In the genomic region with DNA sequence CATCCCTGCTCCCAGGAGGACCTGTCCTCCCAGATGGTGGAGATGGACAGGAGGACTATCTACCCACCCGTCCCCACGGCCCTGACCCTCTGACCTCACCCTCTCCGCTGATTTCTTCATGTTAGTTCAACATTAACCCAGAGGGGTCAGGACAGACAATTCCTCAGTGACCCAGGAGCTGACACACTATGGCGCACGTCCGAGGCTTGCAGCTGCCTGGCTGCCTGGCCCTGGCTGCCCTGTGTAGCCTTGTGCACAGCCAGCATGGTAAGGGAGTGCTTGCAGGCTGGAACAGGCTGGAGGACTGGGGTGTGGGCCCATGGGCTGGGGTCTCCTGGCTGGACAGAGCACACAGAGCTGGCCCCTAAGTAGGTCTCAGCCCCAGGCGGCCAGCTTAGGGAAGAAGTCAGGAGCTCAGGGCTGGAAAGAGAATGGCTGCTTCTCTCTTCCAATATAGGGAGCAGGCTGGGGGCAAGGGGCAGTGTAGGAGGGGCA, we compare ENCODE assay signal across 1 cellular context.
TF ChIP-seq lines count a peak whose summit lies in the region.

A gene (plus strand): TSS at position 166 of the 495 bp plus-strand sequence. CDS start 23 bp downstream, at position 189.

TF ChIP-seq in HepG2, 621 proteins besides CTCF, POLR2A, EP300 and RAD21 (continued from another document):
- TF ChIP-seq SP1 (IDR thresholded peaks at IDR 0.05) (no peak), SP1 (CRISPR knock-in tag; IDR thresholded peaks at IDR 0.05) (peak; percentile 53; the same call in 1 of the 2 replicates), ELF3 (CRISPR knock-in tag; IDR thresholded peaks at IDR 0.05) (peak; percentile 86), GZF1 (CRISPR knock-in tag; IDR thresholded peaks at IDR 0.05) (peak; percentile 41; the same call in 1 of the 2 replicates), CHD2 (IDR thresholded peaks at IDR 0.05; ENCODE audit: low read depth, low read length) (peak; percentile 16; the same call in 1 of the 2 replicates), NFIC (IDR thresholded peaks at IDR 0.05; ENCODE audit: low read length) (no peak), JUNB (CRISPR knock-in tag; IDR thresholded peaks at IDR 0.05; ENCODE audit: borderline replicate concordance) (no peak), ZMAT3 (CRISPR knock-in tag; conservative IDR thresholded peaks at IDR 0.05) (peak; percentile 82), ZNF792 (CRISPR knock-in tag; IDR thresholded peaks at IDR 0.05) (peak; percentile 90), MAFG (CRISPR knock-in tag; IDR thresholded peaks at IDR 0.05) (no peak), SP5 (CRISPR knock-in tag; IDR thresholded peaks at IDR 0.05; ENCODE audit: borderline replicate concordance, low read depth) (peak; percentile 86), TEAD2 (CRISPR knock-in tag; IDR thresholded peaks at IDR 0.05) (no peak), ZBTB20 (CRISPR knock-in tag; IDR thresholded peaks at IDR 0.05; ENCODE audit: borderline replicate concordance, low read depth) (peak; percentile 92), XBP1 (CRISPR knock-in tag; IDR thresholded peaks at IDR 0.05) (0 out of 2 replicates have a peak, but pooled peaks have one; percentile 56), MTF2 (CRISPR knock-in tag; IDR thresholded peaks at IDR 0.05; ENCODE audit: borderline replicate concordance) (no peak), JDP2 (CRISPR knock-in tag; IDR thresholded peaks at IDR 0.05; ENCODE audit: borderline replicate concordance) (no peak), CREB1 (IDR thresholded peaks at IDR 0.05) (peak; percentile 38; the same call in 1 of the 2 replicates), CREB1 (CRISPR knock-in tag; IDR thresholded peaks at IDR 0.05) (0 out of 2 replicates have a peak, but pooled peaks have one; percentile 9), ZNF264 (CRISPR knock-in tag; IDR thresholded peaks at IDR 0.05) (0 out of 2 replicates have a peak, but pooled peaks have one; percentile 52), ZNF282 (IDR thresholded peaks at IDR 0.05; ENCODE audit: partially characterized antibody) (no peak), KLF6 (CRISPR knock-in tag; IDR thresholded peaks at IDR 0.05) (peak; percentile 81), ZBTB42 (CRISPR knock-in tag; IDR thresholded peaks at IDR 0.05) (no peak), HES4 (CRISPR knock-in tag; IDR thresholded peaks at IDR 0.05; ENCODE audit: borderline replicate concordance) (no peak), ZNF720 (CRISPR knock-in tag; IDR thresholded peaks at IDR 0.05) (no peak), ZNF180 (CRISPR knock-in tag; IDR thresholded peaks at IDR 0.05; ENCODE audit: borderline replicate concordance, low read depth) (no peak), GATAD2A (CRISPR knock-in tag; IDR thresholded peaks at IDR 0.05) (peak; percentile 91), ZC3H4 (CRISPR knock-in tag; IDR thresholded peaks at IDR 0.05; ENCODE audit: borderline replicate concordance) (no peak)
- TF ChIP-seq, protein P1, sequence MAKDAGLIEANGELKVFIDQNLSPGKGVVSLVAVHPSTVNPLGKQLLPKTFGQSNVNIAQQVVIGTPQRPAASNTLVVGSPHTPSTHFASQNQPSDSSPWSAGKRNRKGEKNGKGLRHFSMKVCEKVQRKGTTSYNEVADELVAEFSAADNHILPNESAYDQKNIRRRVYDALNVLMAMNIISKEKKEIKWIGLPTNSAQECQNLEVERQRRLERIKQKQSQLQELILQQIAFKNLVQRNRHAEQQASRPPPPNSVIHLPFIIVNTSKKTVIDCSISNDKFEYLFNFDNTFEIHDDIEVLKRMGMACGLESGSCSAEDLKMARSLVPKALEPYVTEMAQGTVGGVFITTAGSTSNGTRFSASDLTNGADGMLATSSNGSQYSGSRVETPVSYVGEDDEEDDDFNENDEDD (CRISPR knock-in tag; IDR thresholded peaks at IDR 0.05; ENCODE audit: borderline replicate concordance), result no peak
- TF ChIP-seq, protein P2, sequence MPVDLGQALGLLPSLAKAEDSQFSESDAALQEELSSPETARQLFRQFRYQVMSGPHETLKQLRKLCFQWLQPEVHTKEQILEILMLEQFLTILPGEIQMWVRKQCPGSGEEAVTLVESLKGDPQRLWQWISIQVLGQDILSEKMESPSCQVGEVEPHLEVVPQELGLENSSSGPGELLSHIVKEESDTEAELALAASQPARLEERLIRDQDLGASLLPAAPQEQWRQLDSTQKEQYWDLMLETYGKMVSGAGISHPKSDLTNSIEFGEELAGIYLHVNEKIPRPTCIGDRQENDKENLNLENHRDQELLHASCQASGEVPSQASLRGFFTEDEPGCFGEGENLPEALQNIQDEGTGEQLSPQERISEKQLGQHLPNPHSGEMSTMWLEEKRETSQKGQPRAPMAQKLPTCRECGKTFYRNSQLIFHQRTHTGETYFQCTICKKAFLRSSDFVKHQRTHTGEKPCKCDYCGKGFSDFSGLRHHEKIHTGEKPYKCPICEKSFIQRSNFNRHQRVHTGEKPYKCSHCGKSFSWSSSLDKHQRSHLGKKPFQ (CRISPR knock-in tag; IDR thresholded peaks at IDR 0.05; ENCODE audit: insufficient replicate concordance), result no peak
- TF ChIP-seq, protein P3, sequence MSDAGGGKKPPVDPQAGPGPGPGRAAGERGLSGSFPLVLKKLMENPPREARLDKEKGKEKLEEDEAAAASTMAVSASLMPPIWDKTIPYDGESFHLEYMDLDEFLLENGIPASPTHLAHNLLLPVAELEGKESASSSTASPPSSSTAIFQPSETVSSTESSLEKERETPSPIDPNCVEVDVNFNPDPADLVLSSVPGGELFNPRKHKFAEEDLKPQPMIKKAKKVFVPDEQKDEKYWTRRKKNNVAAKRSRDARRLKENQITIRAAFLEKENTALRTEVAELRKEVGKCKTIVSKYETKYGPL (CRISPR knock-in tag; IDR thresholded peaks at IDR 0.05), result no peak
- TF ChIP-seq, protein P4, sequence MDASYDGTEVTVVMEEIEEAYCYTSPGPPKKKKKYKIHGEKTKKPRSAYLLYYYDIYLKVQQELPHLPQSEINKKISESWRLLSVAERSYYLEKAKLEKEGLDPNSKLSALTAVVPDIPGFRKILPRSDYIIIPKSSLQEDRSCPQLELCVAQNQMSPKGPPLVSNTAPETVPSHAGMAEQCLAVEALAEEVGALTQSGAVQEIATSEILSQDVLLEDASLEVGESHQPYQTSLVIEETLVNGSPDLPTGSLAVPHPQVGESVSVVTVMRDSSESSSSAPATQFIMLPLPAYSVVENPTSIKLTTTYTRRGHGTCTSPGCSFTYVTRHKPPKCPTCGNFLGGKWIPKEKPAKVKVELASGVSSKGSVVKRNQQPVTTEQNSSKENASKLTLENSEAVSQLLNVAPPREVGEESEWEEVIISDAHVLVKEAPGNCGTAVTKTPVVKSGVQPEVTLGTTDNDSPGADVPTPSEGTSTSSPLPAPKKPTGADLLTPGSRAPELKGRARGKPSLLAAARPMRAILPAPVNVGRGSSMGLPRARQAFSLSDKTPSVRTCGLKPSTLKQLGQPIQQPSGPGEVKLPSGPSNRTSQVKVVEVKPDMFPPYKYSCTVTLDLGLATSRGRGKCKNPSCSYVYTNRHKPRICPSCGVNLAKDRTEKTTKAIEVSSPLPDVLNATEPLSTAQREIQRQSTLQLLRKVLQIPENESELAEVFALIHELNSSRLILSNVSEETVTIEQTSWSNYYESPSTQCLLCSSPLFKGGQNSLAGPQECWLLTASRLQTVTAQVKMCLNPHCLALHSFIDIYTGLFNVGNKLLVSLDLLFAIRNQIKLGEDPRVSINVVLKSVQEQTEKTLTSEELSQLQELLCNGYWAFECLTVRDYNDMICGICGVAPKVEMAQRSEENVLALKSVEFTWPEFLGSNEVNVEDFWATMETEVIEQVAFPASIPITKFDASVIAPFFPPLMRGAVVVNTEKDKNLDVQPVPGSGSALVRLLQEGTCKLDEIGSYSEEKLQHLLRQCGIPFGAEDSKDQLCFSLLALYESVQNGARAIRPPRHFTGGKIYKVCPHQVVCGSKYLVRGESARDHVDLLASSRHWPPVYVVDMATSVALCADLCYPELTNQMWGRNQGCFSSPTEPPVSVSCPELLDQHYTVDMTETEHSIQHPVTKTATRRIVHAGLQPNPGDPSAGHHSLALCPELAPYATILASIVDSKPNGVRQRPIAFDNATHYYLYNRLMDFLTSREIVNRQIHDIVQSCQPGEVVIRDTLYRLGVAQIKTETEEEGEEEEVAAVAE (CRISPR knock-in tag; IDR thresholded peaks at IDR 0.05; ENCODE audit: borderline replicate concordance), result peak; percentile 46; the same call in 1 of the 2 replicates
- TF ChIP-seq, protein P5, sequence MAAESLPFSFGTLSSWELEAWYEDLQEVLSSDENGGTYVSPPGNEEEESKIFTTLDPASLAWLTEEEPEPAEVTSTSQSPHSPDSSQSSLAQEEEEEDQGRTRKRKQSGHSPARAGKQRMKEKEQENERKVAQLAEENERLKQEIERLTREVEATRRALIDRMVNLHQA (CRISPR knock-in tag; IDR thresholded peaks at IDR 0.05), result no peak
- TF ChIP-seq, protein P6, sequence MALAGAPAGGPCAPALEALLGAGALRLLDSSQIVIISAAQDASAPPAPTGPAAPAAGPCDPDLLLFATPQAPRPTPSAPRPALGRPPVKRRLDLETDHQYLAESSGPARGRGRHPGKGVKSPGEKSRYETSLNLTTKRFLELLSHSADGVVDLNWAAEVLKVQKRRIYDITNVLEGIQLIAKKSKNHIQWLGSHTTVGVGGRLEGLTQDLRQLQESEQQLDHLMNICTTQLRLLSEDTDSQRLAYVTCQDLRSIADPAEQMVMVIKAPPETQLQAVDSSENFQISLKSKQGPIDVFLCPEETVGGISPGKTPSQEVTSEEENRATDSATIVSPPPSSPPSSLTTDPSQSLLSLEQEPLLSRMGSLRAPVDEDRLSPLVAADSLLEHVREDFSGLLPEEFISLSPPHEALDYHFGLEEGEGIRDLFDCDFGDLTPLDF (CRISPR knock-in tag; IDR thresholded peaks at IDR 0.05), result no peak
- TF ChIP-seq, protein P7, sequence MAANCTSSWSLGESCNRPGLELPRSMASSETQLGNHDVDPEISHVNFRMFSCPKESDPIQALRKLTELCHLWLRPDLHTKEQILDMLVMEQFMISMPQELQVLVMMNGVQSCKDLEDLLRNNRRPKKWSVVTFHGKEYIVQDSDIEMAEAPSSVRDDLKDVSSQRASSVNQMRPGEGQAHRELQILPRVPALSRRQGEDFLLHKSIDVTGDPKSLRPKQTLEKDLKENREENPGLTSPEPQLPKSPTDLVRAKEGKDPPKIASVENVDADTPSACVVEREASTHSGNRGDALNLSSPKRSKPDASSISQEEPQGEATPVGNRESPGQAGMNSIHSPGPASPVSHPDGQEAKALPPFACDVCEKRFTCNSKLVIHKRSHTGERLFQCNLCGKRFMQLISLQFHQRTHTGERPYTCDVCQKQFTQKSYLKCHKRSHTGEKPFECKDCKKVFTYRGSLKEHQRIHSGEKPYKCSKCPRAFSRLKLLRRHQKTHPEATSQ (CRISPR knock-in tag; IDR thresholded peaks at IDR 0.05; ENCODE audit: borderline replicate concordance), result 0 out of 2 replicates have a peak, but pooled peaks have one; percentile 75
- TF ChIP-seq, protein P8, sequence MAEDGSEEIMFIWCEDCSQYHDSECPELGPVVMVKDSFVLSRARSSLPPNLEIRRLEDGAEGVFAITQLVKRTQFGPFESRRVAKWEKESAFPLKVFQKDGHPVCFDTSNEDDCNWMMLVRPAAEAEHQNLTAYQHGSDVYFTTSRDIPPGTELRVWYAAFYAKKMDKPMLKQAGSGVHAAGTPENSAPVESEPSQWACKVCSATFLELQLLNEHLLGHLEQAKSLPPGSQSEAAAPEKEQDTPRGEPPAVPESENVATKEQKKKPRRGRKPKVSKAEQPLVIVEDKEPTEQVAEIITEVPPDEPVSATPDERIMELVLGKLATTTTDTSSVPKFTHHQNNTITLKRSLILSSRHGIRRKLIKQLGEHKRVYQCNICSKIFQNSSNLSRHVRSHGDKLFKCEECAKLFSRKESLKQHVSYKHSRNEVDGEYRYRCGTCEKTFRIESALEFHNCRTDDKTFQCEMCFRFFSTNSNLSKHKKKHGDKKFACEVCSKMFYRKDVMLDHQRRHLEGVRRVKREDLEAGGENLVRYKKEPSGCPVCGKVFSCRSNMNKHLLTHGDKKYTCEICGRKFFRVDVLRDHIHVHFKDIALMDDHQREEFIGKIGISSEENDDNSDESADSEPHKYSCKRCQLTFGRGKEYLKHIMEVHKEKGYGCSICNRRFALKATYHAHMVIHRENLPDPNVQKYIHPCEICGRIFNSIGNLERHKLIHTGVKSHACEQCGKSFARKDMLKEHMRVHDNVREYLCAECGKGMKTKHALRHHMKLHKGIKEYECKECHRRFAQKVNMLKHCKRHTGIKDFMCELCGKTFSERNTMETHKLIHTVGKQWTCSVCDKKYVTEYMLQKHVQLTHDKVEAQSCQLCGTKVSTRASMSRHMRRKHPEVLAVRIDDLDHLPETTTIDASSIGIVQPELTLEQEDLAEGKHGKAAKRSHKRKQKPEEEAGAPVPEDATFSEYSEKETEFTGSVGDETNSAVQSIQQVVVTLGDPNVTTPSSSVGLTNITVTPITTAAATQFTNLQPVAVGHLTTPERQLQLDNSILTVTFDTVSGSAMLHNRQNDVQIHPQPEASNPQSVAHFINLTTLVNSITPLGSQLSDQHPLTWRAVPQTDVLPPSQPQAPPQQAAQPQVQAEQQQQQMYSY (CRISPR knock-in tag; IDR thresholded peaks at IDR 0.05), result 0 out of 2 replicates have a peak, but pooled peaks have one; percentile 28
- TF ChIP-seq, protein P9, sequence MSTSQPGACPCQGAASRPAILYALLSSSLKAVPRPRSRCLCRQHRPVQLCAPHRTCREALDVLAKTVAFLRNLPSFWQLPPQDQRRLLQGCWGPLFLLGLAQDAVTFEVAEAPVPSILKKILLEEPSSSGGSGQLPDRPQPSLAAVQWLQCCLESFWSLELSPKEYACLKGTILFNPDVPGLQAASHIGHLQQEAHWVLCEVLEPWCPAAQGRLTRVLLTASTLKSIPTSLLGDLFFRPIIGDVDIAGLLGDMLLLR (CRISPR knock-in tag; IDR thresholded peaks at IDR 0.05), result peak; percentile 78; the same call in 1 of the 2 replicates
TF ChIP-seq in HepG2: peak in this region for 289.
